In the genomic region with DNA sequence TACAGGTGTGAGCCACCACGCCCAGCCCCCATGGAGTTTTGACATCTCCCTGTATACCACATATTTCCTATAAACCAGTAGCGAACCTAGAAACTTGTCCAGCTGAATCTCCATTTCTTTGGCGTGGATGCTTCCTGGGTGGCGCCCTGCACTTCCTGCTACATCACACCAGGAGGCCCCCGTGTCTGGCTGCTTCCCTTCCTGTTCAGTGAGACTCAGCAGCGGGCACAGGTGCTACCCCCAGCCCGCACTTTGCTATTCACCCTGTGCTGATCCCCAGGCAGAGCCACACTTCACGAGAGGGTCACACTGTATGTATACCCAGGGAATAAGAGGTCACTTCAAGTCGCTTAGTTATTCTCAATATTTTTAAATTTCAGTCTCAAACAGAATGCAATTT, we compare ENCODE assay signal across 16 cellular contexts. TPM values are rescaled to one million over a fixed set of nuclear protein-coding genes. Genes with fewer than 3 reads are reported as not detected.
A peak's percentile ranks its signal among the peaks of the same experiment; 100 is the strongest.
DNase-seq lines count a peak whose midpoint lies in the region; ATAC-seq and TF ChIP-seq lines count a peak whose summit lies in the region.
"Had no signal": no experiment of that assay in that cellular context is flagged by ENCODE, and none has a peak within 500 bp of the region (broad histone marks: within the 10 kb centered on the region; RNA-seq: fewer than 3 reads in every experiment).

No MANE protein-coding gene starts in this region.

- no peak overlapping the region for H4K8ac ChIP-seq in mesendoderm (ENCODE audit: low read depth, low read length)

- intact Hi-C loops in OCI-LY7 (cut with micrococcal nuclease; ENCODE audit: unreplicated experiment) (no loop called here), body of pancreas (cut with DNase I) (no loop called here)

- TF ChIP-seq POLR2A in body of pancreas (IDR thresholded peaks at IDR 0.05) = no peak

- H3K9me2 ChIP-seq in OCI-LY7 (ENCODE audit: insufficient read depth, low read length) (no peaks in the 10 kb centered on the region), hepatocyte (replicated peaks; ENCODE audit: insufficient read depth) (no peaks in the 10 kb centered on the region)

- H4K20me1 ChIP-seq in OCI-LY7 (ENCODE audit: insufficient read depth, low read length) (no peaks in the 10 kb centered on the region), hepatocyte (ENCODE audit: insufficient read depth, poor library complexity, severe bottlenecking) (no peaks in the 10 kb centered on the region)

- peaks cover 8% of the 10 kb centered on the region for H3K9me3 Mint-ChIP-seq in endodermal cell

- H3K4me1 Mint-ChIP-seq in endodermal cell = no peaks in the 10 kb centered on the region

- no peak overlapping the region for H3K56ac ChIP-seq in mesendoderm (ENCODE audit: low read length)

- H3K27me3 ChIP-seq in endodermal cell (ENCODE audit: control insufficient read depth, insufficient read depth, low read length, poor library complexity, severe bottlenecking) (no peaks in the 10 kb centered on the region), hepatocyte (no peaks in the 10 kb centered on the region), body of pancreas (no peaks in the 10 kb centered on the region), mesendoderm (ENCODE audit: insufficient read depth, low read length, poor library complexity) (no peaks in the 10 kb centered on the region)
- H3K27me3 ChIP-seq: adrenal gland, gastrocnemius medialis had no signal

- H3K27ac ChIP-seq in OCI-LY7 (ENCODE audit: low read depth, low read length, poor library complexity, severe bottlenecking) = no peak overlapping the region
- no peak overlapping the region for H3K27ac ChIP-seq in endodermal cell (ENCODE audit: low read depth, low read length)
- no peak overlapping the region for H3K27ac ChIP-seq in hepatocyte
- no peak overlapping the region for H3K27ac ChIP-seq in body of pancreas
- H3K27ac ChIP-seq in mesendoderm (ENCODE audit: low read depth, low read length) = no peak overlapping the region
- H3K27ac ChIP-seq: adrenal gland, gastrocnemius medialis, prostate gland, SK-N-MC had no signal

- no peak overlapping the region for H3K4me3 ChIP-seq in OCI-LY7 (ENCODE audit: low read depth, low read length, poor library complexity, severe bottlenecking)
- no peak overlapping the region for H3K4me3 ChIP-seq in endodermal cell (ENCODE audit: low read length)
- no peak overlapping the region for H3K4me3 ChIP-seq in hepatocyte
- H3K4me3 ChIP-seq in body of pancreas = no peak overlapping the region
- no peak overlapping the region for H3K4me3 ChIP-seq in mesendoderm (ENCODE audit: low read length)
- H3K4me3 ChIP-seq: adrenal gland, gastrocnemius medialis, prostate gland, SK-N-MC had no signal

- peak; percentile 37 for DNase-seq in stimulated activated CD4-positive, alpha-beta T cell treated with anti-CD3 and anti-CD28 coated beads, Interleukin-15, amount 100 ng/mL, for 24 hours
- DNase-seq in stimulated activated CD4-positive, alpha-beta T cell treated with anti-CD3 and anti-CD28 coated beads, Interleukin-2, amount 100 ng/mL, for 48 hours = no peak
- DNase-seq in OCI-LY7 (ENCODE audit: low spot score) (no peak), endodermal cell (peak; percentile 23), ureter (ENCODE audit: low spot score) (peak; percentile 26), hepatocyte (ENCODE audit: low spot score) (no peak), body of pancreas (no peak), mesendoderm (no peak)
- DNase-seq: activated CD8-positive, alpha-beta memory T cell treated with anti-CD3 and anti-CD28 coated beads, Interleukin-2, amount 50 U/mL, for 4 hours; NCI-H2029 treated with DMSO at 0.1 percent for 48 hours; NCI-H524 treated with DMSO at 0.1 percent for 48 hours; stimulated activated CD4-positive, alpha-beta T cell treated with anti-CD3 and anti-CD28 coated beads, Interleukin-12 subunit alpha, Interleukin-12 subunit beta, amount 100 ng/mL, for 4 hours had no signal

- H3K27ac Mint-ChIP-seq in endodermal cell = no peak overlapping the region

- H3K27me3 Mint-ChIP-seq in endodermal cell (ENCODE audit: insufficient read depth) = no peaks in the 10 kb centered on the region

- H3K4me2 ChIP-seq in OCI-LY7 (ENCODE audit: low read length) (no peak overlapping the region), hepatocyte (no peak overlapping the region), mesendoderm (ENCODE audit: low read length) (no peak overlapping the region)

- H3K36me3 ChIP-seq in OCI-LY7 (ENCODE audit: insufficient read depth, low read length) (no peaks in the 10 kb centered on the region), endodermal cell (ENCODE audit: control insufficient read depth, insufficient read depth, low read length) (no peaks in the 10 kb centered on the region), hepatocyte (replicated peaks; ENCODE audit: insufficient read depth, low read depth) (no peaks in the 10 kb centered on the region), body of pancreas (replicated peaks in 1 of 2; ENCODE audit: insufficient read depth in 1 of 2, low read depth in 2 of 2) (no peaks in the 10 kb centered on the region), mesendoderm (ENCODE audit: control insufficient read depth, insufficient read depth, low read length) (no peaks in the 10 kb centered on the region)
- H3K36me3 ChIP-seq: adrenal gland, gastrocnemius medialis, prostate gland had no signal

- POLR2A ChIA-PET in OCI-LY7 (lab: Charles Lee) = no interaction called here

- H3K4ac ChIP-seq in mesendoderm (ENCODE audit: low read depth, low read length) = no peak overlapping the region

- no peak overlapping the region for H2BK120ac ChIP-seq in mesendoderm (ENCODE audit: low read depth, low read length)

- peaks cover 9% of the 10 kb centered on the region for H3K36me3 Mint-ChIP-seq in endodermal cell (ENCODE audit: low read depth)

- H3K4me3 Mint-ChIP-seq in endodermal cell = no peak overlapping the region

- no peak overlapping the region for H2AK5ac ChIP-seq in mesendoderm (ENCODE audit: low read length)

- H3K79me2 ChIP-seq in OCI-LY7 (ENCODE audit: insufficient read depth, low read depth, low read length) (no peaks in the 10 kb centered on the region), hepatocyte (no peaks in the 10 kb centered on the region), mesendoderm (ENCODE audit: control insufficient read depth, insufficient read depth, low read length) (no peaks in the 10 kb centered on the region)

- no peak overlapping the region for H3K18ac ChIP-seq in mesendoderm (ENCODE audit: low read length)

- CTCF ChIA-PET in OCI-LY7 (lab: Charles Lee; ENCODE audit: unreplicated experiment) = no interaction called here

- no peaks in the 10 kb centered on the region for H3K4me1 ChIP-seq in OCI-LY7 (ENCODE audit: insufficient read depth, low read length, poor library complexity, severe bottlenecking)
- no peaks in the 10 kb centered on the region for H3K4me1 ChIP-seq in endodermal cell (ENCODE audit: control insufficient read depth, insufficient read depth, low read length)
- no peaks in the 10 kb centered on the region for H3K4me1 ChIP-seq in hepatocyte (ENCODE audit: insufficient read depth)
- H3K4me1 ChIP-seq in body of pancreas = no peaks in the 10 kb centered on the region
- H3K4me1 ChIP-seq in mesendoderm (ENCODE audit: control insufficient read depth, low read depth, low read length) = no peaks in the 10 kb centered on the region
- H3K4me1 ChIP-seq: adrenal gland, gastrocnemius medialis, prostate gland had no signal

- no TSS peak for BruUV-seq in OCI-LY7 (replicated peaks; lab: Mats Ljungman, UMichigan)

- WGBS in endodermal cell (ENCODE audit: insufficient coverage in 1 of 2, insufficient read length in 1 of 2), 2 experiments = 90 to 91% methylated on average over 5 to 9 of the region's 9 CpGs
- WGBS in hepatocyte (ENCODE audit: low lambda C conversion rate, missing lambda C conversion rate) = 96% methylated on average over 9 of the region's 9 CpGs
- 67 to 82% methylated on average over 9 of the region's 9 CpGs for WGBS in body of pancreas, 2 donors
- WGBS in mesendoderm (ENCODE audit: extremely low coverage, insufficient coverage, low lambda C conversion rate) = no CpG with 5 or more reads among the region's 9 CpGs

- no peaks in the 10 kb centered on the region for H3K79me1 ChIP-seq in mesendoderm (ENCODE audit: low read length)

- H3K9me3 ChIP-seq in OCI-LY7 (ENCODE audit: low read length) (peaks cover 5% of the 10 kb centered on the region; the same call in 1 of the 2 replicates), endodermal cell (ENCODE audit: control insufficient read depth, low read length) (no peaks in the 10 kb centered on the region), hepatocyte (ENCODE audit: low read depth) (no peaks in the 10 kb centered on the region), body of pancreas (no peaks in the 10 kb centered on the region)
- H3K9me3 ChIP-seq: adrenal gland, gastrocnemius medialis, prostate gland had no signal

- H2AFZ ChIP-seq in OCI-LY7 (ENCODE audit: low read length) = no peak overlapping the region
- no peak overlapping the region for H2AFZ ChIP-seq in hepatocyte

- ATAC-seq in body of pancreas = no peak
- ATAC-seq: gastrocnemius medialis had no signal

- 0 out of 2 replicates have a peak, but pooled peaks have one; percentile 18 for TF ChIP-seq CTCF in OCI-LY7 (conservative IDR thresholded peaks at IDR 0.05; ENCODE audit: low read length)
- no peak for TF ChIP-seq CTCF in endodermal cell (conservative IDR thresholded peaks at IDR 0.05)
- TF ChIP-seq CTCF in hepatocyte (IDR thresholded peaks at IDR 0.05; ENCODE audit: poor library complexity) = no peak
- no peak for TF ChIP-seq CTCF in body of pancreas (IDR thresholded peaks at IDR 0.05)

- H2BK15ac ChIP-seq in mesendoderm (replicated peaks; ENCODE audit: low read depth) = no peak overlapping the region

- H2BK5ac ChIP-seq in mesendoderm (ENCODE audit: low read length) = no peak overlapping the region

- H4K5ac ChIP-seq in mesendoderm (ENCODE audit: low read length) = no peak overlapping the region

- H3K9ac ChIP-seq in endodermal cell (ENCODE audit: extremely low read depth, low read length, poor library complexity, severe bottlenecking) (no peak overlapping the region), mesendoderm (ENCODE audit: low read length) (no peak overlapping the region)

- no peak overlapping the region for H3K23ac ChIP-seq in mesendoderm (ENCODE audit: low read length)

RNA-seq across cellular contexts. Expression of a gene that starts 35.0 kb away (rescaled TPM):
- not detected in 2 replicates for total RNA-seq in OCI-LY7 (2014; rRNA removed; shearing (Covaris generic))
- total RNA-seq in OCI-LY7 (2022) (not detected in 2 replicates), endodermal cell (1 to 10 TPM; 4.4 to 4.9 TPM), ureter (0.73 TPM), hepatocyte (0.56 and 1.2 TPM in 2 replicates), body of pancreas (under 1 TPM in 1 of 2 donors, not detected in 1; 0.52 TPM)
- polyA plus RNA-seq in endodermal cell (2013, experiment 1 of 2) = 4.0 TPM
- 4.0 TPM for polyA plus RNA-seq in endodermal cell (2013, experiment 2 of 2)
- polyA plus RNA-seq in hepatocyte = 1.3 and 1.4 TPM in 2 replicates
- polyA plus RNA-seq in mesendoderm (2013, experiment 1 of 2) = 1.4 TPM
- polyA plus RNA-seq in mesendoderm (2013, experiment 2 of 2) = 1.3 TPM
- total RNA-seq: gastrocnemius medialis had no signal

Comparison
In these comparisons a context has a peak if more than half of its experiments do, and no peak if none do; other contexts are left out.
1. DNase-seq: peak in stimulated activated CD4-positive, alpha-beta T cell treated with anti-CD3 and anti-CD28 coated beads, Interleukin-15, amount 100 ng/mL, for 24 hours (single experiment), endodermal cell (single experiment) and ureter (single experiment); none in stimulated activated CD4-positive, alpha-beta T cell treated with anti-CD3 and anti-CD28 coated beads, Interleukin-2, amount 100 ng/mL, for 48 hours (0 of 2), OCI-LY7 (single experiment), hepatocyte (single experiment), body of pancreas (0 of 4) and mesendoderm (single experiment).